In genomic region chr2:135798762-135799161, GRCh38 we compare ENCODE assay signal across 14 cellular contexts. TPM values are rescaled to one million over a fixed set of nuclear protein-coding genes. Genes with fewer than 3 reads are reported as not detected.
DNase-seq lines count a peak whose midpoint lies in the region; ATAC-seq and TF ChIP-seq lines count a peak whose summit lies in the region.
"Had no signal": no experiment of that assay in that cellular context is flagged by ENCODE, and none has a peak within 500 bp of the region (broad histone marks: within the 10 kb centered on the region; RNA-seq: fewer than 3 reads in every experiment).

No MANE protein-coding gene starts in this region.

- no peaks in the 10 kb centered on the region for H4K20me1 ChIP-seq in Loucy (ENCODE audit: insufficient read depth, low read length, poor library complexity, severe bottlenecking)

- peaks cover 2% of the 10 kb centered on the region for H3K36me3 Mint-ChIP-seq in neural crest cell (ENCODE audit: low read depth)

- H3K27me3 ChIP-seq in Loucy (ENCODE audit: insufficient read depth, low read length, poor library complexity, severe bottlenecking) = no peaks in the 10 kb centered on the region
- H3K27me3 ChIP-seq: thyroid gland had no signal

- no peak overlapping the region for H3K4me3 ChIP-seq in Loucy (ENCODE audit: low read length, poor library complexity, severe bottlenecking)
- H3K4me3 ChIP-seq: thyroid gland had no signal

- peak; percentile 50 for TF ChIP-seq CTCF in Loucy (conservative IDR thresholded peaks at IDR 0.05; ENCODE audit: low read length)
- TF ChIP-seq CTCF in neural crest cell (conservative IDR thresholded peaks at IDR 0.05) = peak; percentile 30

- no peak overlapping the region for H3K4me2 ChIP-seq in Loucy (ENCODE audit: low read depth, low read length, poor library complexity, severe bottlenecking)

- H3F3A ChIP-seq in Loucy (ENCODE audit: low read depth) = no peaks in the 10 kb centered on the region

- H3K4me1 Mint-ChIP-seq in neural crest cell = peaks cover 3% of the 10 kb centered on the region

- no peak for ATAC-seq in GM21381 (IDR thresholded peaks at IDR 0.05; ENCODE audit: unreplicated experiment)

- no peaks in the 10 kb centered on the region for H3K79me2 ChIP-seq in Loucy (ENCODE audit: insufficient read depth, low read length)

- DNase-seq in NCI-H524 (lab: John Stamatoyannopoulos, UW) (peak; percentile 2 to 44), NCI-H524 treated with DMSO at 0.1 percent for 48 hours (lab: John Stamatoyannopoulos, UW) (no peak), dermis microvascular lymphatic vessel endothelial cell (ENCODE audit: low read depth in 2 of 2) (peak; percentile 12 to 42), neural crest cell (ENCODE audit: low read depth, low spot score) (no peak), NCI-H774 (lab: John Stamatoyannopoulos, UW) (no peak), pons (ENCODE audit: low spot score) (no peak)
- DNase-seq: DMS79 treated with DMSO at 0.1 percent for 48 hours; effector memory CD4-positive, alpha-beta T cell; NCI-H1436; NK-92 treated with Interleukin-12 subunit alpha and Interleukin-12 subunit beta, amount 100 ng/mL, for 24 hours; T1000; thyroid gland had no signal

- peaks cover 8% of the 10 kb centered on the region for H3K9me3 Mint-ChIP-seq in neural crest cell

- no peak overlapping the region for H2AFZ ChIP-seq in Loucy (ENCODE audit: low read length)

- no peaks in the 10 kb centered on the region for H3K27me3 Mint-ChIP-seq in neural crest cell (ENCODE audit: low read depth)

- H3K27ac Mint-ChIP-seq in neural crest cell (ENCODE audit: unreplicated experiment) = no peak overlapping the region

- H3K9me2 ChIP-seq in Loucy (replicated peaks; ENCODE audit: low read depth, low read length) = no peaks in the 10 kb centered on the region

- H3K4me1 ChIP-seq in Loucy (ENCODE audit: insufficient read depth, low read length, poor library complexity, severe bottlenecking) = no peaks in the 10 kb centered on the region
- H3K4me1 ChIP-seq: thyroid gland had no signal

- peaks cover 16% of the 10 kb centered on the region; the same call in 1 of the 2 replicates for H3K9me3 ChIP-seq in Loucy (ENCODE audit: insufficient read depth, low read depth, low read length)
- H3K9me3 ChIP-seq: thyroid gland had no signal

- no peak overlapping the region for H3K9ac ChIP-seq in Loucy (ENCODE audit: low read depth, low read length, poor library complexity, severe bottlenecking)

- H3K4me3 Mint-ChIP-seq in neural crest cell = no peak overlapping the region

- no peaks in the 10 kb centered on the region for H3K36me3 ChIP-seq in Loucy (ENCODE audit: insufficient read depth, low read length)
- H3K36me3 ChIP-seq: thyroid gland had no signal

RNA-seq across cellular contexts. Expression of gene LCT, which starts 38.2 kb away (rescaled TPM):
- total RNA-seq in dermis microvascular lymphatic vessel endothelial cell = not detected in 2 replicates
- total RNA-seq in neural crest cell = 0.14 and 0.19 TPM in 2 replicates

RNA-seq across cellular contexts. Expression of gene UBXN4, which starts 57.1 kb away (rescaled TPM):
- total RNA-seq in dermis microvascular lymphatic vessel endothelial cell (49.7 and 58.3 TPM in 2 replicates), neural crest cell (79.0 and 90.6 TPM in 2 replicates)

Comparison
In these comparisons a context has a peak if more than half of its experiments do, and no peak if none do; other contexts are left out.
1. DNase-seq: peak in NCI-H524 (2 of 2) and dermis microvascular lymphatic vessel endothelial cell (2 of 2); none in NCI-H524 treated with DMSO at 0.1 percent for 48 hours (single experiment), neural crest cell (single experiment), NCI-H774 (single experiment) and pons (single experiment).